Comparison of ENCODE assay signal across 22 cellular contexts in genomic region chr1:98932184-98932583, GRCh38.
A peak's percentile ranks its signal among the peaks of the same experiment; 100 is the strongest.
DNase-seq lines count a peak whose midpoint lies in the region; ATAC-seq, FAIRE-seq and TF ChIP-seq lines count a peak whose summit lies in the region.
"Had no signal": no experiment of that assay in that cellular context is flagged by ENCODE, and none has a peak within 500 bp of the region (broad histone marks: within the 10 kb centered on the region; RNA-seq: fewer than 3 reads in every experiment).

No MANE protein-coding gene starts in this region.

- H3K36me3 ChIP-seq in HepG2 (replicated peaks in 1 of 2; ENCODE audit: control insufficient read depth in 1 of 2, insufficient read depth in 2 of 2, low read length in 2 of 2), result no peaks in the 10 kb centered on the region
- no peaks in the 10 kb centered on the region for H3K36me3 ChIP-seq in right lobe of liver
- H3K36me3 ChIP-seq in CD8-positive, alpha-beta memory T cell (ENCODE audit: insufficient read depth, low read length), result no peaks in the 10 kb centered on the region
- H3K36me3 ChIP-seq: BLaER1 had no signal

- no peaks in the 10 kb centered on the region for H3K27me3 Mint-ChIP-seq in CD8-positive, alpha-beta memory T cell
- H3K27me3 Mint-ChIP-seq: CD4-positive, CD25-positive, alpha-beta regulatory T cell had no signal

- no peaks in the 10 kb centered on the region for H3K9me3 Mint-ChIP-seq in CD8-positive, alpha-beta memory T cell

- no peaks in the 10 kb centered on the region for H3K79me2 ChIP-seq in HepG2 (ENCODE audit: insufficient read depth, low read length)

- TF ChIP-seq EP300 in HepG2 (IDR thresholded peaks at IDR 0.05; ENCODE audit: low read depth in 2 of 2, low read length in 2 of 2) (no peak), HepG2 (CRISPR knock-in tag; IDR thresholded peaks at IDR 0.05; ENCODE audit: borderline replicate concordance) (no peak)

- H4K20me1 ChIP-seq in HepG2 (ENCODE audit: insufficient read depth, low read length), result no peaks in the 10 kb centered on the region
- H4K20me1 ChIP-seq: BLaER1 had no signal

- peaks cover 0 to 5% (median 1%) of the 10 kb centered on the region in 3 donors for H3K4me1 Mint-ChIP-seq in CD8-positive, alpha-beta memory T cell
- H3K4me1 Mint-ChIP-seq: CD14-positive monocyte had no signal

- in situ Hi-C loops in HepG2 (cut with HindIII; ENCODE audit: extremely low pct_ligation_motif_present, low pct_unique_long_range_greater_than_20kb), result no loop called here

- H3K4me3 ChIP-seq in HepG2 (replicated peaks in 1 of 3; ENCODE audit: insufficient read depth in 1 of 3, low read depth in 2 of 3, low read length in 3 of 3) (no peak overlapping the region), right lobe of liver (no peak overlapping the region), right cardiac atrium (ENCODE audit: low read length) (no peak overlapping the region)
- no peak overlapping the region for H3K4me3 ChIP-seq in CD8-positive, alpha-beta memory T cell (ENCODE audit: low read length)
- H3K4me3 ChIP-seq: BLaER1 had no signal

- H3K27me3 ChIP-seq in HepG2 (ENCODE audit: control insufficient read depth in 1 of 2, insufficient read depth in 2 of 2, low read length in 2 of 2) (no peaks in the 10 kb centered on the region), right lobe of liver (no peaks in the 10 kb centered on the region), right cardiac atrium (ENCODE audit: control insufficient read depth, insufficient read depth) (no peaks in the 10 kb centered on the region)
- no peaks in the 10 kb centered on the region for H3K27me3 ChIP-seq in CD8-positive, alpha-beta memory T cell (ENCODE audit: insufficient read depth, low read length, poor library complexity, severe bottlenecking)
- H3K27me3 ChIP-seq: BE2C, BLaER1 had no signal

- ATAC-seq in HepG2, result peak; percentile 88
- peak; percentile 94 to 99 (median 95) for ATAC-seq in right lobe of liver
- no peak for ATAC-seq in right cardiac atrium
- ATAC-seq in HG02970 (IDR thresholded peaks at IDR 0.05; ENCODE audit: low FRiP score, unreplicated experiment), result no peak

- H3K4me1 ChIP-seq in HepG2 (ENCODE audit: insufficient read depth, low read length) (peaks cover 7% of the 10 kb centered on the region; the same call in 1 of the 2 replicates), right lobe of liver (peaks cover 0 to 9% (median 0%) of the 10 kb centered on the region in 4 donors), right cardiac atrium (ENCODE audit: control insufficient read depth, insufficient read depth, low read length) (no peaks in the 10 kb centered on the region)
- H3K4me1 ChIP-seq in CD8-positive, alpha-beta memory T cell (ENCODE audit: insufficient read depth, low read length), result no peaks in the 10 kb centered on the region
- H3K4me1 ChIP-seq: BLaER1, Caco-2 had no signal

- 4% methylated on average over 5 of the region's 5 CpGs for WGBS in HepG2 (ENCODE audit: low lambda C conversion rate)
- whole genome bisulfite sequencing in right lobe of liver (ENCODE audit: insufficient coverage, low coverage, low lambda C conversion rate, missing lambda C conversion rate), result 26% methylated on average over 5 of the region's 5 CpGs
- 84% methylated on average over 5 of the region's 5 CpGs for WGBS in right cardiac atrium

- TF ChIP-seq POLR2A in HepG2 (IDR thresholded peaks at IDR 0.05; ENCODE audit: insufficient read depth in 1 of 2, low read depth in 2 of 2, low read length in 2 of 2) (no peak), right lobe of liver (IDR thresholded peaks at IDR 0.05) (no peak)

- H2AFZ ChIP-seq in HepG2 (ENCODE audit: low read length), result no peak overlapping the region

- no peak overlapping the region for H3K27ac Mint-ChIP-seq in CD8-positive, alpha-beta memory T cell
- H3K27ac Mint-ChIP-seq: CD14-positive monocyte; CD4-positive, alpha-beta memory T cell; CD4-positive, CD25-positive, alpha-beta regulatory T cell had no signal

- no peak overlapping the region for H3K4me2 ChIP-seq in HepG2 (ENCODE audit: low read depth, low read length)
- H3K4me2 ChIP-seq: BLaER1 had no signal

- TF ChIP-seq RAD21 in HepG2 (CRISPR knock-in tag; IDR thresholded peaks at IDR 0.05), result no peak

- CTCF ChIA-PET in HepG2 (lab: Yijun Ruan, JAX; ENCODE audit: low intra/inter-chr PET ratio, low total read pairs), result no interaction called here
- CTCF ChIA-PET in CD8-positive, alpha-beta memory T cell (lab: Charles Lee), result interaction anchor here (1.0 to 1.4 kb wide), 2 partner anchors 8 to 13 kb away, joined by 3 read pairs; no protein-coding TSS in a partner anchor

- BruUV-seq in HepG2 (replicated peaks; lab: Mats Ljungman, UMichigan), result no TSS peak

- no peak overlapping the region for H3K4me3 Mint-ChIP-seq in CD8-positive, alpha-beta memory T cell
- H3K4me3 Mint-ChIP-seq: CD14-positive monocyte; CD4-positive, alpha-beta memory T cell; CD4-positive, CD25-positive, alpha-beta regulatory T cell had no signal

- no peak overlapping the region for H3K9ac ChIP-seq in HepG2 (ENCODE audit: insufficient read depth, low read depth, low read length)
- H3K9ac ChIP-seq: BLaER1 had no signal

- H3K27ac ChIP-seq in HepG2 (ENCODE audit: extremely low read length, insufficient read depth, low read length), result no peak overlapping the region
- H3K27ac ChIP-seq in right lobe of liver, result no peak overlapping the region
- no peak overlapping the region for H3K27ac ChIP-seq in CD8-positive, alpha-beta memory T cell (ENCODE audit: low read depth, low read length)
- no peak overlapping the region for H3K27ac ChIP-seq in right cardiac atrium (ENCODE audit: low read length)
- H3K27ac ChIP-seq: BLaER1 had no signal

- FAIRE-seq in HepG2 (lab: Jason Lieb, UNC), result no peak
- FAIRE-seq: A204.1, G401.6, GM12891, GM19239 had no signal

- H3K36me3 Mint-ChIP-seq in CD8-positive, alpha-beta memory T cell, result peaks cover 0 to 4% (median 0%) of the 10 kb centered on the region in 3 donors
- H3K36me3 Mint-ChIP-seq: CD14-positive monocyte; CD4-positive, alpha-beta memory T cell; CD4-positive, CD25-positive, alpha-beta regulatory T cell had no signal

- peak; percentile 22 for DNase-seq in HuH-7.5 (ENCODE audit: low spot score)
- DNase-seq in HepG2 (ENCODE audit: low spot score), result peak; percentile 8
- peak in 1 of 3 donors; percentile 64 for DNase-seq in right lobe of liver
- no peak for DNase-seq in CD8-positive, alpha-beta memory T cell
- no peak for DNase-seq in right cardiac atrium
- DNase-seq: 8988T; ACHN; BE2C; C1 segment of cervical spinal cord; Caco-2; Calu3; CD4-positive, alpha-beta memory T cell; CD4-positive, CD25-positive, alpha-beta regulatory T cell; DMS79 treated with DMSO at 0.1 percent for 48 hours; GF-D8 had no signal

- POLR2A ChIA-PET in HepG2 (lab: Yijun Ruan, JAX), result no interaction called here
- POLR2A ChIA-PET in CD8-positive, alpha-beta memory T cell (lab: Charles Lee), result no interaction called here

- intact Hi-C loops in HepG2 (cut with micrococcal nuclease; ENCODE audit: unreplicated experiment) (no loop called here), right lobe of liver (cut with DNase I) (no loop called here), right cardiac atrium (cut with DNase I) (no loop called here)

- H3K9me3 ChIP-seq in HepG2 (ENCODE audit: low read length), result no peaks in the 10 kb centered on the region
- no peaks in the 10 kb centered on the region for H3K9me3 ChIP-seq in right lobe of liver
- no peaks in the 10 kb centered on the region for H3K9me3 ChIP-seq in CD8-positive, alpha-beta memory T cell (ENCODE audit: low read length)
- no peaks in the 10 kb centered on the region for H3K9me3 ChIP-seq in right cardiac atrium (ENCODE audit: control insufficient read depth, low read length)
- H3K9me3 ChIP-seq: BE2C, BLaER1, Caco-2 had no signal

- TF ChIP-seq CTCF in HepG2 (CRISPR knock-in tag; IDR thresholded peaks at IDR 0.05) (no peak), right lobe of liver (IDR thresholded peaks at IDR 0.05) (no peak)

TF ChIP-seq in HepG2, 621 proteins besides CTCF, POLR2A, EP300 and RAD21:
- no peak for TF ChIP-seq ZNF703 (CRISPR knock-in tag; IDR thresholded peaks at IDR 0.05; ENCODE audit: borderline replicate concordance)
- TF ChIP-seq CEBPB (IDR thresholded peaks at IDR 0.05; ENCODE audit: borderline replicate concordance, low read depth, low read length), result peak; percentile 25; the same call in 1 of the 2 replicates
- TF ChIP-seq ZNF644 (CRISPR knock-in tag; IDR thresholded peaks at IDR 0.05; ENCODE audit: low read depth), result no peak
- TF ChIP-seq CEBPG (CRISPR knock-in tag; IDR thresholded peaks at IDR 0.05), result 0 out of 2 replicates have a peak, but pooled peaks have one; percentile 9
- TF ChIP-seq KLF6 (CRISPR knock-in tag; IDR thresholded peaks at IDR 0.05), result no peak
- TF ChIP-seq PTBP1 (IDR thresholded peaks at IDR 0.05; ENCODE audit: low read depth, low read length, poor library complexity, severe bottlenecking), result no peak
- 0 out of 2 replicates have a peak, but pooled peaks have one; percentile 19 for TF ChIP-seq RARA (CRISPR knock-in tag; IDR thresholded peaks at IDR 0.05)
- peak; percentile 48; the same call in 1 of the 2 replicates for TF ChIP-seq BCL6 (CRISPR knock-in tag; IDR thresholded peaks at IDR 0.05)

Comparison
In these comparisons a context has a peak if more than half of its experiments do, and no peak if none do; other contexts are left out.
1. DNase-seq: peak in HuH-7.5 (single experiment) and HepG2 (single experiment); none in CD8-positive, alpha-beta memory T cell (0 of 5) and right cardiac atrium (0 of 3).
2. ATAC-seq: peak in HepG2 (single experiment) and right lobe of liver (4 of 4); none in right cardiac atrium (0 of 2) and HG02970 (single experiment).